8 cellular contexts compared by ENCODE assay signal in the genomic region with DNA sequence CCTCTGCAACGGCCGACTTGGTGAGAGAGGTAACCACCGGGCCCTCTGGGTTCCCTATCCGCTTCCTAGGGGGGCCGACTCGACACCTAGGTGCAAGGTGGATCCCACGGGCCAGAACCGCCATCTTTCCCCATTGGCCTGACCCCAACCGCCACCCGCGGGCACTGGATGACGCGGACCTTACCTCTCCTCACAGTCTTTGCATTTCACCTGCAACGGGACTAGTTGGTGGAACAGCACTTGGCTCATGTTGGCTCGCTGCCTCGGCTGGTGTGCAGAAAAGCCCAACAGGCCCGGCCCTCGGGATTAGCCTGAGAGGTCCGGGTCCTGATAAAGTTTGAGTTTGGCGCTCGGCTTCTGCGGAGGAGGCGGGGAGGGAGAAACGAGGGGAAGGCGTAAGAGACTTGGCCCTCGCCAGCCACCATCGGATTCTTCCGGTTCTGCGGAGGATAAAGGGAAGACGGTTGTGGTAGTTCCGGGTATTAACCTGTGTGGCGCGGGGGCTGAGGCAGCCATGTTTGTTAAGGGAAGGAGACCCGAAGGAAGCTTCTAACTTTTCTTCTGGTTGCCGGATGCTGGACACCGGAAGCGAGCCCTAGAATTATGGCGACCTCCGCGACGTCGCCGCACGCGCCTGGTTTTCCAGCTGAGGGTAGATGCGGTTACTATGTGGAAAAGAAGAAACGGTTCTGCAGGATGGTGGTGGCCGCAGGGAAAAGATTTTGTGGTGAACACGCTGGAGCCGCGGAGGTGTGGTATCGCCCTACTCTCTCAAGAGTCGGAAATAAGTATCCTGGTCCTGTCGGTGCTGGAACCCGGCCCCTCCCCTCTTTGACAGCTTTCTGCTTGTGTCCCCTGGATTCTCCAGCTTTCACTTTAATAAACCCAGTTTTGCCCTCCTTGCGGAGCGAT. TPM values are rescaled to one million over a fixed set of nuclear protein-coding genes. Genes with fewer than 3 reads are reported as not detected.
A peak's percentile ranks its signal among the peaks of the same experiment; 100 is the strongest.
DNase-seq lines count a peak whose midpoint lies in the region; ATAC-seq, FAIRE-seq and TF ChIP-seq lines count a peak whose summit lies in the region.

A gene with protein sequence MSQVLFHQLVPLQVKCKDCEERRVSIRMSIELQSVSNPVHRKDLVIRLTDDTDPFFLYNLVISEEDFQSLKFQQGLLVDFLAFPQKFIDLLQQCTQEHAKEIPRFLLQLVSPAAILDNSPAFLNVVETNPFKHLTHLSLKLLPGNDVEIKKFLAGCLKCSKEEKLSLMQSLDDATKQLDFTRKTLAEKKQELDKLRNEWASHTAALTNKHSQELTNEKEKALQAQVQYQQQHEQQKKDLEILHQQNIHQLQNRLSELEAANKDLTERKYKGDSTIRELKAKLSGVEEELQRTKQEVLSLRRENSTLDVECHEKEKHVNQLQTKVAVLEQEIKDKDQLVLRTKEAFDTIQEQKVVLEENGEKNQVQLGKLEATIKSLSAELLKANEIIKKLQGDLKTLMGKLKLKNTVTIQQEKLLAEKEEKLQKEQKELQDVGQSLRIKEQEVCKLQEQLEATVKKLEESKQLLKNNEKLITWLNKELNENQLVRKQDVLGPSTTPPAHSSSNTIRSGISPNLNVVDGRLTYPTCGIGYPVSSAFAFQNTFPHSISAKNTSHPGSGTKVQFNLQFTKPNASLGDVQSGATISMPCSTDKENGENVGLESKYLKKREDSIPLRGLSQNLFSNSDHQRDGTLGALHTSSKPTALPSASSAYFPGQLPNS (minus strand): TSS at position 365 of the 912 bp plus-strand sequence. CDS start 116 bp downstream, at position 249.
A gene with protein sequence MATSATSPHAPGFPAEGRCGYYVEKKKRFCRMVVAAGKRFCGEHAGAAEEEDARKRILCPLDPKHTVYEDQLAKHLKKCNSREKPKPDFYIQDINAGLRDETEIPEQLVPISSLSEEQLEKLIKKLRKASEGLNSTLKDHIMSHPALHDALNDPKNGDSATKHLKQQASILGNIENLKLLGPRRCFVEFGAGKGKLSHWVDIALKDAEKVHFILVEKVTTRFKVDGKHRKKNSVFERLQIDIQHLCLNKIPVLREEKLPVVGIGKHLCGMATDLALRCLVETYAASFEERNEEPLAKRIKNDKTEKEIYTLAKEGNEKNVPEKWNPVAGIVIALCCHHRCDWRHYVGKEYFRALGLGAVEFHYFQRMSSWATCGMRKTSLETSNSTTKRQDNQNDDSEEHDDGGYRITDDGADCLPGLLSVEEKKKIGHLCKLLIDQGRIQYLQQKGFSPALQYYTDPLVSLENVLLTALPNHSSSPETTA (plus strand): TSS at position 598 of the 912 bp plus-strand sequence. CDS start 6 bp downstream, at position 604.

- DNase-seq in D341Med (ENCODE audit: low spot score) (peak; percentile 89), HuH-7 (ENCODE audit: low spot score) (peak; percentile 58), endothelial cell of umbilical vein (ENCODE audit: low read depth, low spot score) (peak; percentile 97), midbrain (lab: John Stamatoyannopoulos, UW) (peak; percentile 96)
- peak; percentile 92 for DNase-seq in activated CD8-positive, alpha-beta memory T cell treated with anti-CD3 and anti-CD28 coated beads, Interleukin-2, amount 50 U/mL, for 48 hours
- peak; percentile 82 to 89 for DNase-seq in stimulated activated CD8-positive, alpha-beta memory T cell treated with anti-CD3 and anti-CD28 coated beads, Interleukin-2, amount 100 ng/mL, for 1 hour (ENCODE audit: low read depth in 2 of 2)

- TF ChIP-seq POLR2A in endothelial cell of umbilical vein (IDR thresholded peaks at IDR 0.05; ENCODE audit: low read depth, low read length) = peak; percentile 80

- H3K9ac ChIP-seq in OCI-LY3 (ENCODE audit: low read length) = peak within 1 kb of the TSS; percentile 85
- H3K9ac ChIP-seq in endothelial cell of umbilical vein (replicated peaks; ENCODE audit: extremely low read depth, insufficient read depth, low read length) = peak within 1 kb of the TSS; percentile 62

- dilution Hi-C loops in endothelial cell of umbilical vein (cut with MboI; ENCODE audit: extremely low pct_ligation_motif_present, low sequenced_read_pairs) = no loop called here

- H3K79me2 ChIP-seq in OCI-LY3 (ENCODE audit: low read length) (peaks cover 68% of the 10 kb centered on the region), endothelial cell of umbilical vein (ENCODE audit: control insufficient read depth, insufficient read depth, low read length) (peaks cover 45% of the 10 kb centered on the region)

- intact Hi-C loops in endothelial cell of umbilical vein (cut with micrococcal nuclease) = loop anchor here (1.0 to 10.0 kb wide), 10 partner anchors 96 to 762 kb away; a partner anchor contains a TSS

- peak within 1 kb of the TSS; percentile 59 for H3K27ac ChIP-seq in OCI-LY3 (ENCODE audit: low read length)
- H3K27ac ChIP-seq in endothelial cell of umbilical vein (ENCODE audit: insufficient read depth, low read depth, low read length) = peak within 1 kb of the TSS; percentile 58

- TF ChIP-seq CTCF in OCI-LY3 (IDR thresholded peaks at IDR 0.05; ENCODE audit: low read depth, low read length) (no peak), endothelial cell of umbilical vein (IDR thresholded peaks at IDR 0.05; ENCODE audit: extremely low read depth in 1 of 2, insufficient read depth in 1 of 2, low read depth in 1 of 2, low read length in 2 of 2) (no peak)

- CTCF ChIA-PET in endothelial cell of umbilical vein (lab: Charles Lee) = interaction anchor here (0.9 to 1.4 kb wide), 8 partner anchors 9 to 736 kb away, joined by 3 to 11 read pairs (median 4); no protein-coding TSS in a partner anchor

- peak; percentile 97 for FAIRE-seq in endothelial cell of umbilical vein (lab: Jason Lieb, UNC)

- H3K27me3 ChIP-seq in OCI-LY3 (ENCODE audit: low read depth, low read length) = no peaks in the 10 kb centered on the region
- no peaks in the 10 kb centered on the region for H3K27me3 ChIP-seq in endothelial cell of umbilical vein (ENCODE audit: control insufficient read depth in 2 of 2, insufficient read depth in 2 of 2, low read length in 2 of 2)

- no peaks in the 10 kb centered on the region for H3K9me1 ChIP-seq in endothelial cell of umbilical vein (replicated peaks; ENCODE audit: control insufficient read depth, extremely low read depth, insufficient read depth, low read length)

- H3K36me3 ChIP-seq in OCI-LY3 (replicated peaks; ENCODE audit: low read depth, low read length) = no peaks in the 10 kb centered on the region
- peaks cover 0 to 7% of the 10 kb centered on the region in 2 experiments for H3K36me3 ChIP-seq in endothelial cell of umbilical vein (ENCODE audit: control insufficient read depth in 2 of 2, extremely low read depth in 1 of 2, insufficient read depth in 2 of 2, low read length in 2 of 2)

- H3K4me1 ChIP-seq in OCI-LY3 (ENCODE audit: low read length) = peaks cover 23% of the 10 kb centered on the region
- peaks cover 24% of the 10 kb centered on the region for H3K4me1 ChIP-seq in endothelial cell of umbilical vein (ENCODE audit: control insufficient read depth, extremely low read depth, insufficient read depth, low read length)

- peak within 1 kb of the TSS; percentile 91 for H2AFZ ChIP-seq in OCI-LY3 (ENCODE audit: low read depth, low read length)
- peak within 1 kb of the TSS; percentile 99 for H2AFZ ChIP-seq in endothelial cell of umbilical vein (ENCODE audit: low read depth, low read length)

- peak; percentile 88 for ATAC-seq in GM21515 (IDR thresholded peaks at IDR 0.05; ENCODE audit: unreplicated experiment)

- peak within 1 kb of the TSS; percentile 96 for H3K4me2 ChIP-seq in OCI-LY3 (ENCODE audit: low read length)
- peak within 1 kb of the TSS; percentile 96 for H3K4me2 ChIP-seq in endothelial cell of umbilical vein (ENCODE audit: insufficient read depth, low read length)

- no peaks in the 10 kb centered on the region for H4K20me1 ChIP-seq in OCI-LY3 (ENCODE audit: insufficient read depth, low read length)
- H4K20me1 ChIP-seq in endothelial cell of umbilical vein (replicated peaks; ENCODE audit: control insufficient read depth, extremely low read depth, insufficient read depth, low read length) = no peaks in the 10 kb centered on the region

- H3K9me3 ChIP-seq in OCI-LY3 (ENCODE audit: insufficient read depth, low read length) (no peaks in the 10 kb centered on the region), endothelial cell of umbilical vein (replicated peaks; ENCODE audit: control insufficient read depth, insufficient read depth, low read length) (no peaks in the 10 kb centered on the region)

- POLR2A ChIA-PET in endothelial cell of umbilical vein (lab: Charles Lee) = no interaction called here

- H3K4me3 ChIP-seq in OCI-LY3 (ENCODE audit: low read length) (peak within 1 kb of the TSS; percentile 90), endothelial cell of umbilical vein (replicated peaks in 1 of 3; ENCODE audit: insufficient read depth in 1 of 3, low read depth in 1 of 3, low read length in 3 of 3) (peak within 1 kb of the TSS; percentile 61 to 99 (median 85))

- TSS peak; percentile 70 for BruUV-seq in endothelial cell of umbilical vein (replicated peaks; lab: Mats Ljungman, UMichigan)

TF ChIP-seq in endothelial cell of umbilical vein, 7 proteins besides CTCF, POLR2A, EP300 and RAD21 (continues in another document):
- TF ChIP-seq POLR2AphosphoS5 (IDR thresholded peaks at IDR 0.05; ENCODE audit: insufficient read depth, low read depth, low read length) (peak; percentile 87), EZH2 (IDR thresholded peaks at IDR 0.05; ENCODE audit: borderline replicate concordance, low read depth, low read length, severe bottlenecking) (no peak), GATA2 (IDR thresholded peaks at IDR 0.05; ENCODE audit: insufficient read depth, insufficient read length, low read depth, low read length) (no peak)

RNA-seq across cellular contexts. Expression of the first gene that starts in this region (rescaled TPM):
- total RNA-seq in endothelial cell of umbilical vein = 6.5 and 7.3 TPM in 2 replicates
- 0.21 and 0.44 TPM in 2 replicates for polyA plus RNA-seq in endothelial cell of umbilical vein
- 0.68 and 0.84 TPM in 2 replicates for polyA plus RNA-seq in endothelial cell of umbilical vein (2011; cell fraction: cytosol; rRNA removed)
- polyA plus RNA-seq in endothelial cell of umbilical vein (2011; cell fraction: nucleus; rRNA removed) = 2.1 and 3.2 TPM in 2 replicates
- 1.5 and 2.9 TPM in 2 replicates for polyA plus RNA-seq in endothelial cell of umbilical vein (2012)
- polyA minus RNA-seq in endothelial cell of umbilical vein = 0.51 and 1.2 TPM in 2 replicates
- 2.6 TPM for polyA minus RNA-seq in endothelial cell of umbilical vein (2011; cell fraction: cytosol; rRNA and poly(A)+ RNA removed)
- 1.6 and 2.5 TPM in 2 replicates for polyA minus RNA-seq in endothelial cell of umbilical vein (2011; cell fraction: nucleus; rRNA and poly(A)+ RNA removed)

RNA-seq across cellular contexts. Expression of the second gene that starts in this region (rescaled TPM):
- total RNA-seq in endothelial cell of umbilical vein = 12.7 and 14.1 TPM in 2 replicates
- 2.6 and 2.9 TPM in 2 replicates for polyA plus RNA-seq in endothelial cell of umbilical vein
- 3.2 and 4.0 TPM in 2 replicates for polyA plus RNA-seq in endothelial cell of umbilical vein (2011; cell fraction: cytosol; rRNA removed)
- 19.0 and 28.2 TPM in 2 replicates for polyA plus RNA-seq in endothelial cell of umbilical vein (2011; cell fraction: nucleus; rRNA removed)
- polyA plus RNA-seq in endothelial cell of umbilical vein (2012) = 5.3 and 8.9 TPM in 2 replicates
- polyA minus RNA-seq in endothelial cell of umbilical vein = 3.0 and 5.9 TPM in 2 replicates
- 4.1 TPM for polyA minus RNA-seq in endothelial cell of umbilical vein (2011; cell fraction: cytosol; rRNA and poly(A)+ RNA removed)
- 8.5 and 11.0 TPM in 2 replicates for polyA minus RNA-seq in endothelial cell of umbilical vein (2011; cell fraction: nucleus; rRNA and poly(A)+ RNA removed)

Comparison
In these comparisons a context has a peak if more than half of its experiments do, and no peak if none do; other contexts are left out.
1. Peak in every context shown above with its lines: DNase-seq, ATAC-seq, H3K4me3 ChIP-seq and H3K27ac ChIP-seq.